Comparison of ENCODE assay signal across 8 cellular contexts in the genomic region with DNA sequence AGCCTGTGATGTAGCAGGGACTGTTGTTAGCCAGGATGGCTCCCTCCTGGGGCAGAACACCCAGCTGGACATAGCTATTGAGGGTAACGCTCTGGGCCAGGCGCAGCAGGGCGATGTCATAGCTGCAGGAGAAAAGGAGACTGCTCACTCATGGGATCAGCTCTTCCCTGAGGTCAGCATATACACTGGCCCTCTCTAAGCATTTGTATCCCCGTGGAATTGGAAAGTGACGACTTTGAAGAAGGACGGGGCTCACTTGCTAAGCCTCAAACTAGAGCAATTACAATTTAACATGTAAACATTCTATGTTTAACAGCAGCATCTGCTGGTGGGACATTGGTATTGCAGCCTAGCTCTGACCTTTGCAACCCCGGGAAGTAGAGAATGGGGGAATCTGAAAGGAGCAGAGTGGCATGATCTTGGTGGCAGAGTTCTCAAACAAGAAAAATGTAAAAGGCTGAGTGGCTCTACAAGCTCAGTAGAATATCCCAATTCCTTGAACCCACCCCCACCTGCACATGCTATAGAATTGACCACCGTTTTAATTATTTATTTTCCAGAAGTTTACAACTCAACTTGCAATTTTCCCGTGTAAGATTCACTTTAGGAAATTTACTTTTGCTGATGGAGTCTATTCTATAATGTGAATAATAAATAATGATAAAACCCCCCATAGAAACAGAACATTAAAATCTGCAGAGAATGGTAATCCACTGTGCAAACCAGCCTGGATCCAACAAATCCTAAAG. TPM values are rescaled to one million over a fixed set of nuclear protein-coding genes. Genes with fewer than 3 reads are reported as not detected.
DNase-seq lines count a peak whose midpoint lies in the region; ATAC-seq, FAIRE-seq and TF ChIP-seq lines count a peak whose summit lies in the region.

No MANE protein-coding gene starts in this region.

- DNase-seq in 8988T (peak; percentile 44), GM12891 (ENCODE audit: insufficient read length, low spot score) (no peak), NCI-H1930 (lab: John Stamatoyannopoulos, UW) (peak; percentile 45 to 64), UCSD-AML1 (lab: John Stamatoyannopoulos, UW; ENCODE audit: unreplicated experiment) (peak; percentile 64), smooth muscle cell of the brain vasculature (ENCODE audit: low read depth, low spot score) (peak; percentile 52)

- H3K27me3 ChIP-seq in iPS-20b (ENCODE audit: insufficient read depth, low read length) = no peaks in the 10 kb centered on the region

- peak overlapping the region; percentile 40; the same call in 1 of the 2 replicates for H3K9ac ChIP-seq in iPS-20b (ENCODE audit: low read depth, low read length)

- FAIRE-seq in GM12891 (lab: Jason Lieb, UNC) = peak; percentile 85

- H3K4me3 Mint-ChIP-seq in brain = peak overlapping the region in 4 of 5 experiments; percentile 8 to 29 (median 15)

- no peak overlapping the region for H3K27ac ChIP-seq in iPS-20b (ENCODE audit: low read length)

- H3K36me3 ChIP-seq in iPS-20b (ENCODE audit: insufficient read depth, low read depth, low read length) = no peaks in the 10 kb centered on the region

- no peaks in the 10 kb centered on the region for H3K36me3 Mint-ChIP-seq in brain

- H3K4me1 Mint-ChIP-seq in brain = peaks cover 11% of the 10 kb centered on the region

- peak overlapping the region; percentile 17 to 59 (median 39) for H3K27ac Mint-ChIP-seq in brain

- peaks cover 4% of the 10 kb centered on the region for H3K27me3 Mint-ChIP-seq in brain

- H3K9me3 ChIP-seq in iPS-20b (ENCODE audit: insufficient read depth, low read depth, low read length) = no peaks in the 10 kb centered on the region

- peak overlapping the region; percentile 55 for H3K4me3 ChIP-seq in iPS-20b (ENCODE audit: low read length)

- TF ChIP-seq POLR2A in GM12891 (IDR thresholded peaks at IDR 0.05; ENCODE audit: low read depth, low read length) = no peak

- ATAC-seq in HG03565 (IDR thresholded peaks at IDR 0.05; ENCODE audit: unreplicated experiment) = no peak

- no peaks in the 10 kb centered on the region for H3K4me1 ChIP-seq in iPS-20b (ENCODE audit: insufficient read depth, low read length)

- TF ChIP-seq CTCF in brain (conservative IDR thresholded peaks at IDR 0.05) = peak; percentile 92 to 97

- no peaks in the 10 kb centered on the region for H3K9me3 Mint-ChIP-seq in brain

TF ChIP-seq in GM12891, 5 proteins besides CTCF, POLR2A, EP300 and RAD21:
- no peak for TF ChIP-seq TAF1 (IDR thresholded peaks at IDR 0.05; ENCODE audit: low read depth, low read length)
- TF ChIP-seq SPI1 (IDR thresholded peaks at IDR 0.05; ENCODE audit: low read depth, low read length) = no peak
- no peak for TF ChIP-seq PAX5 (IDR thresholded peaks at IDR 0.05; ENCODE audit: insufficient read depth, low read length, severe bottlenecking)
- TF ChIP-seq POLR2AphosphoS5 (IDR thresholded peaks at IDR 0.05; ENCODE audit: low read depth, low read length) = no peak

RNA-seq across cellular contexts. Expression of a gene that starts 5.0 kb away (rescaled TPM):
- polyA plus RNA-seq in GM12891 (2012; ENCODE audit: low read depth, missing spikeins) = not detected
- polyA plus RNA-seq in brain (ENCODE audit: insufficient read depth, low read depth, low replicate concordance) = not detected

RNA-seq across cellular contexts. Expression of a gene that starts 17.5 kb away (rescaled TPM):
- polyA plus RNA-seq in GM12891 (2012; ENCODE audit: low read depth, missing spikeins) = 18.6 TPM
- 1.3 TPM for polyA plus RNA-seq in brain (ENCODE audit: insufficient read depth, low read depth, low replicate concordance)

RNA-seq across cellular contexts. Expression of a gene that starts 49.8 kb away (rescaled TPM):
- 15.2 TPM for polyA plus RNA-seq in GM12891 (2012; ENCODE audit: low read depth, missing spikeins)
- 9.3 TPM for polyA plus RNA-seq in brain (ENCODE audit: insufficient read depth, low read depth, low replicate concordance)
